Comparison of ENCODE assay signal across 2 cellular contexts in genomic region chr9:133356391-133357091, GRCh38.
TF ChIP-seq lines count a peak whose summit lies in the region.

TSS of gene SURF1 (minus strand) at chr9:133356487. CDS start at chr9:133356453, 34 bp downstream.
TSS of gene SURF2 (plus strand) at chr9:133356550. CDS start at chr9:133356593, 43 bp downstream.

TF ChIP-seq in HEK293, 187 proteins besides CTCF, POLR2A, EP300 and RAD21 (continued from another document and continues in another):
- TF ChIP-seq ZSCAN16 (tag by site-specific recombination; IDR thresholded peaks at IDR 0.05) (0 out of 2 replicates have a peak, but pooled peaks have one; percentile 29), HOXA7 (CRISPR knock-in tag; IDR thresholded peaks at IDR 0.05; ENCODE audit: borderline replicate concordance) (no peak), ZNF280D (tag by site-specific recombination; IDR thresholded peaks at IDR 0.05) (no peak), ZNF768 (tag by site-specific recombination; IDR thresholded peaks at IDR 0.05) (no peak), ZNF510 (tag by site-specific recombination; IDR thresholded peaks at IDR 0.05; ENCODE audit: insufficient replicate concordance) (no peak), ZNF132 (tag by site-specific recombination; IDR thresholded peaks at IDR 0.05; ENCODE audit: borderline replicate concordance) (no peak), ZNF610 (tag by site-specific recombination; IDR thresholded peaks at IDR 0.05; ENCODE audit: borderline replicate concordance) (peak; percentile 65; the same call in 1 of the 2 replicates), ZNF488 (tag by site-specific recombination; IDR thresholded peaks at IDR 0.05) (no peak), ZBTB11 (tag by site-specific recombination; conservative IDR thresholded peaks at IDR 0.05; ENCODE audit: low read depth) (peak; percentile 87), ZBTB20 (tag by site-specific recombination; IDR thresholded peaks at IDR 0.05) (peak; percentile 58; the same call in 1 of the 2 replicates), ZBTB1 (tag by site-specific recombination; IDR thresholded peaks at IDR 0.05) (0 out of 2 replicates have a peak, but pooled peaks have one; percentile 21), ZNF423 (tag by site-specific recombination; IDR thresholded peaks at IDR 0.05) (peak; percentile 44; the same call in 1 of the 2 replicates), SP7 (tag by site-specific recombination; IDR thresholded peaks at IDR 0.05) (peak; percentile 53; the same call in 1 of the 2 replicates), ZNF561 (tag by site-specific recombination; IDR thresholded peaks at IDR 0.05; ENCODE audit: borderline replicate concordance) (no peak), ZNF792 (tag by site-specific recombination; IDR thresholded peaks at IDR 0.05) (0 out of 2 replicates have a peak, but pooled peaks have one; percentile 51), KLF8 (tag by site-specific recombination; IDR thresholded peaks at IDR 0.05) (peak; percentile 85; the same call in 1 of the 2 replicates), OSR2 (tag by site-specific recombination; IDR thresholded peaks at IDR 0.05) (no peak)

TF ChIP-seq in K562, 482 proteins besides CTCF, POLR2A, EP300 and RAD21 (continued from another document):
- no peak for TF ChIP-seq DLX4 (CRISPR knock-in tag; IDR thresholded peaks at IDR 0.05)
- TF ChIP-seq STAG1 (CRISPR knock-in tag; IDR thresholded peaks at IDR 0.05; ENCODE audit: borderline replicate concordance), result peak; percentile 31; the same call in 1 of the 2 replicates
- peak; percentile 50; the same call in 1 of the 2 replicates for TF ChIP-seq USF1 (CRISPR knock-in tag; IDR thresholded peaks at IDR 0.05)
TF ChIP-seq in K562: peak in this region for 74.
